In genomic region chr13:53408847-53409568, GRCh38 we compare ENCODE assay signal across 25 cellular contexts.
"Had no signal": no experiment of that assay in that cellular context is flagged by ENCODE, and none has a peak within 500 bp of the region (broad histone marks: within the 10 kb centered on the region; RNA-seq: fewer than 3 reads in every experiment).

No MANE protein-coding gene starts in this region.

- H3K4me2 ChIP-seq: SK-N-SH had no signal

- H3K27ac ChIP-seq: brain microvascular endothelial cell, Peyer's patch, SJSA1 had no signal

- H3K4me3 ChIP-seq: Peyer's patch, SJSA1 had no signal

- H3K9me3 ChIP-seq: Peyer's patch, SJSA1, SK-N-SH had no signal

- ATAC-seq: activated CD8-positive, alpha-beta T cell treated with anti-CD3 and anti-CD28 coated beads for 36 hours; activated naive CD8-positive, alpha-beta T cell treated with anti-CD3 and anti-CD28 coated beads, Interleukin-2, amount 50 U/mL, for 24 hours; activated T-cell treated with anti-CD3 and anti-CD28 coated beads, Interleukin-2, amount 50 U/mL, for 72 hours; activated T-helper 17 cell treated with anti-CD3 and anti-CD28 coated beads, Interleukin-2, amount 50 U/mL, for 72 hours had no signal

- H3K4me1 ChIP-seq: Peyer's patch, SJSA1 had no signal

- H3K36me3 ChIP-seq: brain microvascular endothelial cell, Peyer's patch, SJSA1 had no signal

- DNase-seq: activated CD4-positive, alpha-beta T cell treated with anti-CD3 and anti-CD28 coated beads, Interleukin-2, amount 10 ng/mL, durations not matched to agents 24 days and 14 days; activated CD4-positive, alpha-beta T cell treated with anti-CD3 and anti-CD28 coated beads, Interleukin-2, amount 50 U/mL, for 4 hours; activated CD8-positive, alpha-beta T cell treated with anti-CD3 and anti-CD28 coated beads for 36 hours; activated effector memory CD4-positive, alpha-beta T cell treated with anti-CD3 and anti-CD28 coated beads, Interleukin-2, amount 50 U/mL, for 16 hours; activated naive CD4-positive, alpha-beta T cell treated with anti-CD3 and anti-CD28 coated beads for 36 hours; activated naive CD8-positive, alpha-beta T cell treated with anti-CD3 and anti-CD28 coated beads, Interleukin-2, amount 50 U/mL, for 24 hours; activated T-cell treated with anti-CD3 and anti-CD28 coated beads, Interleukin-2, amount 50 U/mL, for 1 hour; activated T-cell treated with anti-CD3 and anti-CD28 coated beads, Interleukin-2, amount 50 U/mL, for 72 hours; anterior cingulate cortex; brain microvascular endothelial cell; Karpas-422; KBM-7; NCI-H1105; NCI-H1417 treated with DMSO at 0.1 percent for 48 hours; NCI-H1930; NCI-H2081 treated with DMSO at 0.1 percent for 48 hours; NCI-H226; NCI-H446 treated with DMSO at 0.1 percent for 48 hours; NCI-H524; RPMI8226; SHP77; SK-N-SH had no signal

- H3K27me3 ChIP-seq: brain microvascular endothelial cell, Peyer's patch, SJSA1 had no signal

- H3K9me2 ChIP-seq: SK-N-SH had no signal

- H3K9ac ChIP-seq: SK-N-SH had no signal
